ENCODE assay signal across 20 cellular contexts in the genomic region with DNA sequence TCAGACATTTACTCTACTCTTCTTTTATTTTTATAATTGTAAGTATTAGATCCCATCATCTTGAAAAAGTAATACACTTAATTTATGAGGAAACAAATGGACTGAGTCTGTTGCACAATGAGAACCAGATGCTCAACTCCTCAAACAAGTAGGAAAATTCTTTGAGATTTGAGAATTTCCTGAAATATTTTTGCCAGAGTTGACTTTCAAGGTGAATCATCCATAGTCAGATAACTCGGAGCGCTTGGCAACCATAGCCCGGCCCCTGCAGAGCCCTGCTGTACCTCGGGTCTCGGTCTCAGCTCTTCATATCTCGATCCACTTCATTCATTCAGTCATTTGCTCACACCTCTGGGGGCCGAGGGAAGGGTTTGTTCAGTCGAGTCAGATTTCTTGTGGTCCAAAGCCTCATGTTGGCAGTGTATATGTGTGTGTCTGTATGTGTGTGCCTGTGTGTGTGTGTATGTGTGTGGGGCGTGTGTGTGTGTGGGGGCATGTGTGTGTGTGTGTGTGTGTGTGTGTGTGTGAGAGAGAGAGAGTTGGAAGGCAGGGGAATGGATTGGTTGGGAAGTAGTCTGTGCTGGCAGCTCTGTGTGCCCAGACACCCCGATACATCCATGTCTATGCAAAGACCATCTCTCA. TPM values are rescaled to one million over a fixed set of nuclear protein-coding genes. Genes with fewer than 3 reads are reported as not detected.
DNase-seq lines count a peak whose midpoint lies in the region; ATAC-seq, FAIRE-seq and TF ChIP-seq lines count a peak whose summit lies in the region.
"Had no signal": no experiment of that assay in that cellular context is flagged by ENCODE, and none has a peak within 500 bp of the region (broad histone marks: within the 10 kb centered on the region; RNA-seq: fewer than 3 reads in every experiment).

No MANE protein-coding gene starts in this region.

- H3K4me3 Mint-ChIP-seq in mesothelial cell of epicardium, result no peak overlapping the region
- no peak overlapping the region for H3K4me3 Mint-ChIP-seq in stimulated activated naive CD8-positive, alpha-beta T cell treated with anti-CD3 and anti-CD28 coated beads, Interleukin-15, amount 100 ng/mL, for 72 hours
- H3K4me3 Mint-ChIP-seq in activated naive CD8-positive, alpha-beta T cell treated with anti-CD3 and anti-CD28 coated beads, Interleukin-2, amount 50 U/mL, for 24 hours, result no peak overlapping the region
- H3K4me3 Mint-ChIP-seq: CD8-positive, alpha-beta T cell had no signal

- WGBS in small intestine, 3 donors, result 48 to 75% (median 58%) methylated on average over 10 of the region's 10 CpGs

- H3K4me1 ChIP-seq in small intestine (ENCODE audit: control insufficient read depth in 2 of 2, insufficient read depth in 1 of 2, low read depth in 1 of 2, low read length in 1 of 2), result no peaks in the 10 kb centered on the region
- H3K4me1 ChIP-seq: BLaER1 treated with 17β-estradiol and CSF1 and Interleukin-3, amounts not matched to agents 10 nM and 100 nM had no signal

- no peak for TF ChIP-seq CTCF in AG10803 (conservative IDR thresholded peaks at IDR 0.05; ENCODE audit: low read length)
- TF ChIP-seq CTCF in mesothelial cell of epicardium (IDR thresholded peaks at IDR 0.05; ENCODE audit: unreplicated experiment), result no peak

- peaks cover 3% of the 10 kb centered on the region for H3K9me3 Mint-ChIP-seq in mesothelial cell of epicardium
- H3K9me3 Mint-ChIP-seq in stimulated activated naive CD8-positive, alpha-beta T cell treated with anti-CD3 and anti-CD28 coated beads, Interleukin-15, amount 100 ng/mL, for 72 hours, result peaks cover 4 to 10% of the 10 kb centered on the region in 2 donors
- H3K9me3 Mint-ChIP-seq in activated naive CD8-positive, alpha-beta T cell treated with anti-CD3 and anti-CD28 coated beads, Interleukin-2, amount 50 U/mL, for 24 hours, result peaks cover 6% of the 10 kb centered on the region
- H3K9me3 Mint-ChIP-seq: CD8-positive, alpha-beta T cell had no signal

- H3K27ac ChIP-seq in small intestine (ENCODE audit: low read depth in 1 of 2, low read length in 1 of 2), result no peak overlapping the region
- H3K27ac ChIP-seq: BLaER1 treated with 17β-estradiol and CSF1 and Interleukin-3, amounts not matched to agents 10 nM and 100 nM had no signal

- H3K27me3 ChIP-seq in small intestine (ENCODE audit: control insufficient read depth in 2 of 2, insufficient read depth in 2 of 2, low read length in 2 of 2), result no peaks in the 10 kb centered on the region
- H3K27me3 ChIP-seq: BLaER1 treated with 17β-estradiol and CSF1 and Interleukin-3, amounts not matched to agents 10 nM and 100 nM had no signal

- H3K36me3 Mint-ChIP-seq in mesothelial cell of epicardium, result peaks cover 2% of the 10 kb centered on the region
- H3K36me3 Mint-ChIP-seq in activated naive CD8-positive, alpha-beta T cell treated with anti-CD3 and anti-CD28 coated beads, Interleukin-2, amount 50 U/mL, for 24 hours (ENCODE audit: low read depth), result no peaks in the 10 kb centered on the region
- H3K36me3 Mint-ChIP-seq: CD8-positive, alpha-beta T cell had no signal

- ATAC-seq in stimulated activated naive CD8-positive, alpha-beta T cell treated with anti-CD3 and anti-CD28 coated beads, Interleukin-15, amount 100 ng/mL, for 72 hours, result no peak
- no peak for ATAC-seq in activated naive CD8-positive, alpha-beta T cell treated with anti-CD3 and anti-CD28 coated beads, Interleukin-2, amount 50 U/mL, for 24 hours
- ATAC-seq in HG03378 (IDR thresholded peaks at IDR 0.05; ENCODE audit: unreplicated experiment), result no peak
- ATAC-seq: CD8-positive, alpha-beta T cell had no signal

- DNase-seq in AG10803 (ENCODE audit: low read depth), result peak; percentile 56
- DNase-seq in RPMI7951 (ENCODE audit: low read depth), result peak; percentile 33
- peak; percentile 60 for DNase-seq in dedifferentiated amniotic fluid mesenchymal stem cell (ENCODE audit: extremely low spot score)
- DNase-seq in mesothelial cell of epicardium (ENCODE audit: low spot score in 2 of 2, unreplicated experiment in 2 of 2), result no peak
- no peak for DNase-seq in small intestine
- no peak for DNase-seq in stimulated activated naive CD8-positive, alpha-beta T cell treated with anti-CD3 and anti-CD28 coated beads, Interleukin-15, amount 100 ng/mL, for 72 hours
- no peak for DNase-seq in activated naive CD8-positive, alpha-beta T cell treated with anti-CD3 and anti-CD28 coated beads, Interleukin-2, amount 50 U/mL, for 24 hours
- DNase-seq: Calu3; CD8-positive, alpha-beta T cell; DMS53; NCI-H1417 treated with DMSO at 0.1 percent for 48 hours; NCI-H187 treated with DMSO at 0.1 percent for 48 hours; NCI-H345; NCI-H524 treated with DMSO at 0.1 percent for 48 hours; RPMI8226; SHP77 treated with DMSO at 0.1 percent for 48 hours had no signal

- peak overlapping the region; percentile 79 for H3K27ac Mint-ChIP-seq in mesothelial cell of epicardium
- no peak overlapping the region for H3K27ac Mint-ChIP-seq in stimulated activated naive CD8-positive, alpha-beta T cell treated with anti-CD3 and anti-CD28 coated beads, Interleukin-15, amount 100 ng/mL, for 72 hours
- H3K27ac Mint-ChIP-seq in activated naive CD8-positive, alpha-beta T cell treated with anti-CD3 and anti-CD28 coated beads, Interleukin-2, amount 50 U/mL, for 24 hours, result no peak overlapping the region
- H3K27ac Mint-ChIP-seq: CD8-positive, alpha-beta T cell had no signal

- H3K4me1 Mint-ChIP-seq in mesothelial cell of epicardium, result peaks cover 35% of the 10 kb centered on the region
- H3K4me1 Mint-ChIP-seq in stimulated activated naive CD8-positive, alpha-beta T cell treated with anti-CD3 and anti-CD28 coated beads, Interleukin-15, amount 100 ng/mL, for 72 hours, result no peaks in the 10 kb centered on the region
- no peaks in the 10 kb centered on the region for H3K4me1 Mint-ChIP-seq in activated naive CD8-positive, alpha-beta T cell treated with anti-CD3 and anti-CD28 coated beads, Interleukin-2, amount 50 U/mL, for 24 hours

- H3K27me3 Mint-ChIP-seq in mesothelial cell of epicardium (ENCODE audit: low read depth), result no peaks in the 10 kb centered on the region
- H3K27me3 Mint-ChIP-seq in stimulated activated naive CD8-positive, alpha-beta T cell treated with anti-CD3 and anti-CD28 coated beads, Interleukin-15, amount 100 ng/mL, for 72 hours, result no peaks in the 10 kb centered on the region
- H3K27me3 Mint-ChIP-seq in activated naive CD8-positive, alpha-beta T cell treated with anti-CD3 and anti-CD28 coated beads, Interleukin-2, amount 50 U/mL, for 24 hours, result peaks cover 2% of the 10 kb centered on the region

- FAIRE-seq in small intestine (lab: Jason Lieb, UNC), result no peak
- FAIRE-seq: A204.1 had no signal

- H3K9me3 ChIP-seq in small intestine (ENCODE audit: control insufficient read depth, low read depth), result no peaks in the 10 kb centered on the region
- H3K9me3 ChIP-seq: BLaER1 treated with 17β-estradiol and CSF1 and Interleukin-3, amounts not matched to agents 10 nM and 100 nM had no signal

- H3K4me3 ChIP-seq in AG10803 (ENCODE audit: low read length) (no peak overlapping the region), small intestine (ENCODE audit: low read depth in 1 of 2, low read length in 2 of 2) (no peak overlapping the region)
- H3K4me3 ChIP-seq: BLaER1 treated with 17β-estradiol and CSF1 and Interleukin-3, amounts not matched to agents 10 nM and 100 nM had no signal

- H3K36me3 ChIP-seq in small intestine (ENCODE audit: control insufficient read depth in 2 of 2, insufficient read depth in 2 of 2, low read length in 2 of 2), result no peaks in the 10 kb centered on the region
- H3K36me3 ChIP-seq: BLaER1 treated with 17β-estradiol and CSF1 and Interleukin-3, amounts not matched to agents 10 nM and 100 nM had no signal

RNA-seq across cellular contexts. Expression of a gene that starts 18.1 kb away (rescaled TPM):
- total RNA-seq in RPMI7951 (2014; rRNA removed; shearing (Covaris generic)), result not detected in 2 replicates
- total RNA-seq in mesothelial cell of epicardium, result 17.6 to 19.2 TPM (median 18.1 TPM) in 3 replicates
- polyA plus RNA-seq in small intestine, result 1 to 10 TPM in 2 of 3 donors, not detected in 1; 1.9 to 6.8 TPM
- total RNA-seq: Calu3; CD8-positive, alpha-beta T cell; H4 had no signal

Comparison
In these comparisons a context has a peak if more than half of its experiments do, and no peak if none do; other contexts are left out.
1. DNase-seq: peak in AG10803 (single experiment), RPMI7951 (single experiment) and dedifferentiated amniotic fluid mesenchymal stem cell (single experiment); none in mesothelial cell of epicardium (0 of 2), small intestine (single experiment), stimulated activated naive CD8-positive, alpha-beta T cell treated with anti-CD3 and anti-CD28 coated beads, Interleukin-15, amount 100 ng/mL, for 72 hours (0 of 2) and activated naive CD8-positive, alpha-beta T cell treated with anti-CD3 and anti-CD28 coated beads, Interleukin-2, amount 50 U/mL, for 24 hours (single experiment).
2. RNA of a gene that starts 18.1 kb away (total RNA-seq): 17.6 to 19.2 TPM in mesothelial cell of epicardium; not detected in RPMI7951; every median in the first group is over 10 times any median in the second.